8 cellular contexts compared by ENCODE assay signal in the genomic region with DNA sequence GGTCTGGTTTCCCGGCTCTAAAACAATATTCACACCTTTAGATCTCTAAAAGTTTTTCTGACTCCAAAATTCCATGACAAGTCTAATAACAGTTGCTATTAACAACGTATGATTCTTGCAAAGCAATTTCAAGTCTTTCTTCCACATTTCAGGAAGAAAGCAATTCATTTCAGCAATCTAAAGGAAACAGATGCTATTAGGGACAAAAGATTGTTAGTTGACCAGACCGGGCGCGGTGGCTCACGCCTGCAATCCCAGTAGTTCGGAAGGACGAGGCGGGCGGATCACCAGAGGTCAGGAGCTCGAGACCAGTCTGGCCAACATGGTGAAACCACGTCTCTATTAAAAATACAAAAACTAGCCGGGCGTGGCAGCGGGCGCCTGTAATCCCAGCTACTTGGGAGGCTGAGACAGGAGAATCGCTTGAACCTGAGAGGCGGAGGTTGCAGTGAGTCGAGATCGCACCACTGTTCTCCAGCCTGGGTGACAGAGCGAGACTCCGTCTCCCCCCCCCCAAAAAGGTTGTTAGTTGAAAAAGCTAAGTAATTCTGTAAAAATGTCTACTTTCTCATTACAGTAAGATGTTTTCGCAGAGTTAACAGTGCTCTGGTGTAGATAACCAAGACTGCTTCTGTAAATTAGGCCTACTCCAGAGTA. TPM values are rescaled to one million over a fixed set of nuclear protein-coding genes. Genes with fewer than 3 reads are reported as not detected.
DNase-seq lines count a peak whose midpoint lies in the region; ATAC-seq, FAIRE-seq and TF ChIP-seq lines count a peak whose summit lies in the region.

No MANE protein-coding gene starts in this region.

- FAIRE-seq in RCC 7860 (lab: Jason Lieb, UNC) = no peak

- H3K9me3 Mint-ChIP-seq in CD8-positive, alpha-beta T cell = no peaks in the 10 kb centered on the region
- H3K9me3 Mint-ChIP-seq in T-cell (no peaks in the 10 kb centered on the region), osteocyte (ENCODE audit: unreplicated experiment) (no peaks in the 10 kb centered on the region)

- peaks cover 58% of the 10 kb centered on the region for H3K79me2 ChIP-seq in fibroblast of lung (ENCODE audit: control insufficient read depth, insufficient read depth, low read length)

- peak overlapping the region; percentile 91 for H3K27ac Mint-ChIP-seq in CD8-positive, alpha-beta T cell
- peak overlapping the region; percentile 82 to 83 for H3K27ac Mint-ChIP-seq in T-cell
- H3K27ac Mint-ChIP-seq in osteocyte (ENCODE audit: unreplicated experiment) = peak overlapping the region; percentile 91

- no peak overlapping the region for H3K9ac ChIP-seq in fibroblast of lung (ENCODE audit: insufficient read depth, low read length)

- H3K27me3 ChIP-seq in CD8-positive, alpha-beta T cell (ENCODE audit: insufficient read depth, low read length) = no peaks in the 10 kb centered on the region
- H3K27me3 ChIP-seq in fibroblast of lung (ENCODE audit: control insufficient read depth, insufficient read depth, low read length) = no peaks in the 10 kb centered on the region

- no peaks in the 10 kb centered on the region for H3K27me3 Mint-ChIP-seq in CD8-positive, alpha-beta T cell (ENCODE audit: low read depth)
- H3K27me3 Mint-ChIP-seq in T-cell = no peaks in the 10 kb centered on the region
- H3K27me3 Mint-ChIP-seq in osteocyte (ENCODE audit: unreplicated experiment) = no peaks in the 10 kb centered on the region

- peak overlapping the region; percentile 77 for H3K4me2 ChIP-seq in fibroblast of lung (ENCODE audit: extremely low read depth, insufficient read depth, low read length)

- TF ChIP-seq CTCF in CD8-positive, alpha-beta T cell (IDR thresholded peaks at IDR 0.05) = no peak
- no peak for TF ChIP-seq CTCF in fibroblast of lung (conservative IDR thresholded peaks at IDR 0.05 in 1 of 2, IDR thresholded peaks at IDR 0.05 in 1 of 2; ENCODE audit: low read depth in 1 of 2, low read length in 2 of 2)
- TF ChIP-seq CTCF in osteocyte (IDR thresholded peaks at IDR 0.05) = no peak

- H3K9me3 ChIP-seq in CD8-positive, alpha-beta T cell (ENCODE audit: low read length) = no peaks in the 10 kb centered on the region
- H3K9me3 ChIP-seq in fibroblast of lung (ENCODE audit: control insufficient read depth, insufficient read depth, low read depth, low read length) = no peaks in the 10 kb centered on the region

- H3K27ac ChIP-seq in CD8-positive, alpha-beta T cell (ENCODE audit: low read depth, low read length) = peak overlapping the region; percentile 80
- peak overlapping the region; percentile 82 for H3K27ac ChIP-seq in fibroblast of lung (ENCODE audit: insufficient read depth, low read length)

- CTCF ChIA-PET in CD8-positive, alpha-beta T cell (lab: Charles Lee) = interaction anchor here (0.6 kb wide), 1 partner anchor 10 kb away, joined by 3 read pairs; no protein-coding TSS in a partner anchor
- CTCF ChIA-PET in T-cell (lab: Charles Lee) = interaction anchor here (0.6 kb wide), 3 partner anchors 94 to 801 kb away, joined by 3 to 4 read pairs (median 3); no protein-coding TSS in a partner anchor

- no peak for ATAC-seq in CD8-positive, alpha-beta T cell
- ATAC-seq in T-cell (replicated peaks in 1 of 4) = no peak

- intact Hi-C loops in CD8-positive, alpha-beta T cell (cut with DNase I, micrococcal nuclease) = loop anchor here (2.0 to 10.0 kb wide), 7 partner anchors 125 to 1826 kb away; a partner anchor contains a TSS

- no peak overlapping the region for H2AFZ ChIP-seq in fibroblast of lung (ENCODE audit: low read length)

- H4K20me1 ChIP-seq in fibroblast of lung (ENCODE audit: control insufficient read depth, extremely low read depth, insufficient read depth, low read length) = no peaks in the 10 kb centered on the region

- peaks cover 8% of the 10 kb centered on the region for H3K36me3 Mint-ChIP-seq in CD8-positive, alpha-beta T cell
- H3K36me3 Mint-ChIP-seq in T-cell (no peaks in the 10 kb centered on the region), osteocyte (ENCODE audit: unreplicated experiment) (no peaks in the 10 kb centered on the region)

- H3K4me3 ChIP-seq in CD8-positive, alpha-beta T cell (ENCODE audit: low read depth, low read length) = peak overlapping the region; percentile 81
- H3K4me3 ChIP-seq in fibroblast of lung (replicated peaks in 1 of 4; ENCODE audit: control extremely low read depth in 1 of 4, insufficient read depth in 1 of 4, low read depth in 3 of 4, low read length in 4 of 4) = peak overlapping the region; percentile 50 to 82 (median 72)

- peak overlapping the region; percentile 93 for H3K4me3 Mint-ChIP-seq in CD8-positive, alpha-beta T cell
- H3K4me3 Mint-ChIP-seq in T-cell (peak overlapping the region; percentile 91 to 94 (median 92)), osteocyte (ENCODE audit: unreplicated experiment) (peak overlapping the region; percentile 93)

- H3K36me3 ChIP-seq in CD8-positive, alpha-beta T cell (ENCODE audit: insufficient read depth, low read length) = no peaks in the 10 kb centered on the region
- no peaks in the 10 kb centered on the region for H3K36me3 ChIP-seq in fibroblast of lung (ENCODE audit: control insufficient read depth, insufficient read depth, low read length)

- no peak for DNase-seq in CD8-positive, alpha-beta T cell
- no peak for DNase-seq in T-cell
- DNase-seq in fibroblast of lung (ENCODE audit: low read depth in 2 of 2) = no peak
- no peak for DNase-seq in osteocyte (ENCODE audit: extremely low spot score, unreplicated experiment)
- no peak for DNase-seq in activated effector memory CD4-positive, alpha-beta T cell treated with anti-CD3 and anti-CD28 coated beads, Interleukin-2, amount 50 U/mL, for 16 hours
- DNase-seq in midbrain (lab: John Stamatoyannopoulos, UW) = no peak
- DNase-seq in RCC 7860 (ENCODE audit: low spot score) = no peak
- no peak for DNase-seq in activated CD4-positive, alpha-beta T cell treated with anti-CD3 and anti-CD28 coated beads for 4 hours

- POLR2A ChIA-PET in CD8-positive, alpha-beta T cell (lab: Charles Lee) = interaction anchor here (1.1 kb wide), 1 partner anchor 147 kb away, joined by 5 read pairs; a partner anchor contains a TSS
- POLR2A ChIA-PET in T-cell (lab: Charles Lee) = interaction anchor here in 1 of 2 donors (0.5 kb wide), 1 partner anchor 146 kb away, joined by 3 read pairs; a partner anchor contains a TSS

- peaks cover 27% of the 10 kb centered on the region for H3K4me1 ChIP-seq in CD8-positive, alpha-beta T cell (ENCODE audit: insufficient read depth, low read length)
- H3K4me1 ChIP-seq in fibroblast of lung (ENCODE audit: control insufficient read depth, extremely low read depth, insufficient read depth, low read length) = no peaks in the 10 kb centered on the region

- H3K4me1 Mint-ChIP-seq in CD8-positive, alpha-beta T cell (ENCODE audit: low read depth) = peaks cover 61% of the 10 kb centered on the region
- H3K4me1 Mint-ChIP-seq in T-cell (peaks cover 60% of the 10 kb centered on the region in 3 donors), osteocyte (ENCODE audit: unreplicated experiment) (peaks cover 35% of the 10 kb centered on the region)

RNA-seq across cellular contexts. Expression of a gene that starts 1.3 kb away (rescaled TPM):
- 10 to 100 TPM; 22.9 to 23.5 TPM for total RNA-seq in CD8-positive, alpha-beta T cell
- total RNA-seq in T-cell (10 to 100 TPM; 21.6 to 26.1 (median 26.0) TPM), fibroblast of lung (19.8 and 20.5 TPM in 2 replicates), osteocyte (43.4 and 45.9 TPM in 2 replicates)
- polyA plus RNA-seq in fibroblast of lung = 23.2 and 25.9 TPM in 2 replicates
- polyA plus RNA-seq in fibroblast of lung (2012) = 12.5 and 14.7 TPM in 2 replicates
- polyA minus RNA-seq in fibroblast of lung (ENCODE audit: low replicate concordance) = 27.0 and 34.6 TPM in 2 replicates

RNA-seq across cellular contexts. Expression of a gene that starts 15.5 kb away (rescaled TPM):
- not detected for total RNA-seq in CD8-positive, alpha-beta T cell
- total RNA-seq in T-cell (not detected), fibroblast of lung (0.33 TPM in 1 of 2 replicates, not detected in the other), osteocyte (not detected in 2 replicates)
- not detected in 2 replicates for polyA plus RNA-seq in fibroblast of lung
- polyA plus RNA-seq in fibroblast of lung (2012) = not detected in 2 replicates
- polyA minus RNA-seq in fibroblast of lung (ENCODE audit: low replicate concordance) = not detected in 2 replicates
